8 cellular contexts compared by ENCODE assay signal in genomic region chr7:36280840-36281812, GRCh38.
DNase-seq lines count a peak whose midpoint lies in the region; ATAC-seq, FAIRE-seq and TF ChIP-seq lines count a peak whose summit lies in the region.

No MANE protein-coding gene starts in this region.

- no peaks in the 10 kb centered on the region for H3K9me3 ChIP-seq in subcutaneous abdominal adipose tissue (ENCODE audit: control insufficient read depth in 5 of 5, low read length in 5 of 5)

- H3K36me3 ChIP-seq in subcutaneous abdominal adipose tissue (ENCODE audit: control insufficient read depth in 5 of 5, insufficient read depth in 5 of 5, low read length in 5 of 5), result peaks cover 0 to 17% (median 11%) of the 10 kb centered on the region in 5 donors

- H3K4me1 ChIP-seq in subcutaneous abdominal adipose tissue (ENCODE audit: control insufficient read depth in 5 of 5, insufficient read depth in 5 of 5, low read length in 5 of 5), result peaks cover 21 to 99% (median 88%) of the 10 kb centered on the region in 5 donors

- no peaks in the 10 kb centered on the region for H3K27me3 ChIP-seq in subcutaneous abdominal adipose tissue (ENCODE audit: control insufficient read depth in 5 of 5, insufficient read depth in 4 of 5, low read length in 5 of 5)

- no peak for TF ChIP-seq CTCF in HFF-Myc (IDR thresholded peaks at IDR 0.05; ENCODE audit: low read depth, low read length, missing control alignments)
- peak; percentile 21 for TF ChIP-seq CTCF in choroid plexus epithelial cell (conservative IDR thresholded peaks at IDR 0.05; ENCODE audit: low read depth, low read length)

- H3K4me3 ChIP-seq in HFF-Myc (replicated peaks; ENCODE audit: low read depth, low read length), result peak overlapping the region; percentile 20
- H3K4me3 ChIP-seq in choroid plexus epithelial cell (ENCODE audit: low read depth, low read length), result peak overlapping the region; percentile 36
- peak overlapping the region in 1 of 5 donors; percentile 9 for H3K4me3 ChIP-seq in subcutaneous abdominal adipose tissue (ENCODE audit: low read depth in 1 of 5, low read length in 5 of 5)

- H3K9ac ChIP-seq in subcutaneous abdominal adipose tissue (ENCODE audit: low read length in 5 of 5), result peak overlapping the region in 1 of 5 donors; percentile 31

- DNase-seq in DMS79 treated with DMSO at 0.1 percent for 48 hours (lab: John Stamatoyannopoulos, UW) (peak; percentile 72), HFF-Myc (ENCODE audit: extremely low read depth, low read depth) (no peak), NCI-H446 (lab: John Stamatoyannopoulos, UW) (peak; percentile 43 to 77), choroid plexus epithelial cell (ENCODE audit: low read depth) (peak; percentile 94), kidney glomerular epithelial cell (lab: John Stamatoyannopoulos, UW) (peak; percentile 74), GM19239 (ENCODE audit: insufficient read length, low spot score) (no peak)

- peak overlapping the region; percentile 71 for H3K27ac ChIP-seq in subcutaneous abdominal adipose tissue (ENCODE audit: low read depth, low read length)

- no peak for FAIRE-seq in GM19239 (lab: Jason Lieb, UNC)

- ATAC-seq in HG03520 (IDR thresholded peaks at IDR 0.05; ENCODE audit: unreplicated experiment), result no peak

Comparison
In these comparisons a context has a peak if more than half of its experiments do, and no peak if none do; other contexts are left out.
1. DNase-seq: peak in DMS79 treated with DMSO at 0.1 percent for 48 hours (single experiment), NCI-H446 (2 of 2), choroid plexus epithelial cell (single experiment) and kidney glomerular epithelial cell (single experiment); none in HFF-Myc (single experiment) and GM19239 (single experiment).